ENCODE assay signal across 3 cellular contexts in the genomic region with DNA sequence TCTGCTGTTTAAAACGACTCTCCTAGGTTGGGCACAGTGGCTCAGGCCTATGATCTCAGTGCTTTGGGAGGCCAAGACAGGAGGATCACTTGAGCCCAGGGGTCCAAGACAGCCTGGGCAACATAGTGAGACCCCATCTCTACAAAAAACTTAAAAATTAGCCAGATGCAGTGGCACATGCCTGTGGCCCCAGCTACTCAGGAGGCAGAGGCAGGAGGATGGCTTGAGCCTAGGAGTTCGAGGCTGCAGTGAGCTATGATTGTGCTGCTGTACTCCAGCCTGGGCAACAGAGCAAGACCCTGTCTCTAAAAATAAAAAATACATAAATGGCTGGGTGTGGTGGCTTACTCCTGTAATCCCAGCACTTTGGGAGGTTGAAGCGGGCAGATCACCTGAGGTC.
TF ChIP-seq lines count a peak whose summit lies in the region.

No MANE protein-coding gene starts in this region.

TF ChIP-seq in A549, 52 proteins besides CTCF, POLR2A, EP300 and RAD21:
- TF ChIP-seq CHD4 (IDR thresholded peaks at IDR 0.05; ENCODE audit: borderline replicate concordance), result 0 out of 2 replicates have a peak, but pooled peaks have one; percentile 23

TF ChIP-seq in HEK293, 187 proteins besides CTCF, POLR2A, EP300 and RAD21:
- peak; percentile 99 for TF ChIP-seq ZNF121 (tag by site-specific recombination; IDR thresholded peaks at IDR 0.05)

TF ChIP-seq in K562, 482 proteins besides CTCF, POLR2A, EP300 and RAD21:
- peak; percentile 96 for TF ChIP-seq ZNF121 (CRISPR knock-in tag; conservative IDR thresholded peaks at IDR 0.05)
TF ChIP-seq in K562: peak in this region for 1; not testable (repeated sequence) for 481.
